8 cellular contexts compared by ENCODE assay signal in the genomic region with DNA sequence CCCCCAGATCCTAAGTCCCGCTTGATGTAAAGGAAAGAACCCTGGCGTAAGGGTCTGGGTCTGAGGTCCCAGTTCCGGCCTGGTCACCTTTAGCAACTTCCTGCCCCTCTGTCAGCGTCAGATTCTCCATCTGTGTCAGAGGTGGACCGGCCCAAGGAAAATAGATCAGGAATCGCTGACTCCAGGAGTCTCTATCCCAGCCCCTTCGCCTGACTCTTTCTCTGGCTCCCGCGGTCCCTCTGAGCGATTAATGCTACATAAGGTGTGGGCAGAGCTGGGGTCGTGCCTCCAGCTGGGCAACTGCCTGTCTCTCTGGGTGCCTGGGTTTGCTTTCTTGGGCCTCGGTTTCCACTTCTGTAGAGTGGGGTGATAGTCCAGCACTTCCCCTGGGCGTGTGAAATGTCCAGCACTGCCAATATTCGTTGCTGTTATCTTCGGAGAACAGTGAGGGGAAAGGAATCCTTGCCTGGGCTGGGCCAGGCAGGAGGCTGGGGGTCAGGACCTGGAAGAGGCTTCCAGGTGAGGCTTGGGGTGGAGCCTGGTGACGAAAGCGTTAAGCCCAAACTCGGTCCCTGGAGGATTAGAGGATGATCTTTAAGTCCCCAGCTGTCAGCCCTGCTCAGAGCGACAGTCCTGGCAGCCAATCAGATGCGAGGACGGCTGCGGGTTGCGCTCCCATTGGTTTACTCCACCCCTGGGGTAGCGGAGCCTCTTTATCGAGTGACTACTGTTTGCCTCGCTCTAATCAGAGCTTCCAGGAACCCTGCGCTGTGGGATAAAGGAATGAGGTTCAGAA. TPM values are rescaled to one million over a fixed set of nuclear protein-coding genes. Genes with fewer than 3 reads are reported as not detected.
DNase-seq lines count a peak whose midpoint lies in the region; ATAC-seq and TF ChIP-seq lines count a peak whose summit lies in the region.

No MANE protein-coding gene starts in this region.

- H3K9me3 Mint-ChIP-seq in activated naive CD4-positive, alpha-beta T cell treated with anti-CD3 and anti-CD28 coated beads, Interleukin-2, amount 50 U/mL, for 72 hours = no peaks in the 10 kb centered on the region
- peaks cover 6% of the 10 kb centered on the region for H3K9me3 Mint-ChIP-seq in glutamatergic neuron (ENCODE audit: unreplicated experiment)

- ATAC-seq in activated naive CD4-positive, alpha-beta T cell treated with anti-CD3 and anti-CD28 coated beads, Interleukin-2, amount 50 U/mL, for 72 hours = peak; percentile 69 to 71

- 2% methylated on average over 22 of the region's 27 CpGs for WGBS in suprapubic skin

- no peaks in the 10 kb centered on the region for H3K79me2 ChIP-seq in osteoblast (ENCODE audit: insufficient read depth, low read length)

- peaks cover 29% of the 10 kb centered on the region for H3K36me3 ChIP-seq in osteoblast (ENCODE audit: insufficient read depth, low read length)
- peaks cover 19% of the 10 kb centered on the region for H3K36me3 ChIP-seq in suprapubic skin

- peak overlapping the region; percentile 80 for H3K4me2 ChIP-seq in osteoblast (ENCODE audit: insufficient read depth, low read length)

- H2AFZ ChIP-seq in osteoblast (ENCODE audit: low read length) = peak overlapping the region; percentile 41

- H3K4me1 ChIP-seq in osteoblast (ENCODE audit: insufficient read depth, low read length) = peaks cover 42% of the 10 kb centered on the region
- H3K4me1 ChIP-seq in suprapubic skin = peaks cover 60% of the 10 kb centered on the region

- peak overlapping the region; percentile 24 for H3K27ac ChIP-seq in osteoblast (ENCODE audit: low read depth, low read length)
- H3K27ac ChIP-seq in suprapubic skin = peak overlapping the region; percentile 69

- H3K27me3 ChIP-seq in osteoblast (ENCODE audit: insufficient read depth, low read length) (no peaks in the 10 kb centered on the region), suprapubic skin (no peaks in the 10 kb centered on the region)

- peak overlapping the region; percentile 68 for H3K4me3 ChIP-seq in osteoblast (ENCODE audit: insufficient read depth, low read length)
- H3K4me3 ChIP-seq in suprapubic skin = peak overlapping the region; percentile 54

- no peak for TF ChIP-seq EP300 in suprapubic skin (IDR thresholded peaks at IDR 0.05)

- TF ChIP-seq POLR2A in suprapubic skin (IDR thresholded peaks at IDR 0.05) = no peak

- H3K9me3 ChIP-seq in osteoblast (ENCODE audit: low read depth, low read length) (no peaks in the 10 kb centered on the region), suprapubic skin (no peaks in the 10 kb centered on the region)

- TF ChIP-seq CTCF in glutamatergic neuron (IDR thresholded peaks at IDR 0.05; ENCODE audit: partially characterized antibody, unreplicated experiment) = no peak
- TF ChIP-seq CTCF in osteoblast (IDR thresholded peaks at IDR 0.05; ENCODE audit: extremely low read depth, low read depth, low read length) = no peak
- no peak for TF ChIP-seq CTCF in suprapubic skin (IDR thresholded peaks at IDR 0.05)

- peak overlapping the region in 1 of 2 donors; percentile 87 for H3K27ac Mint-ChIP-seq in activated naive CD4-positive, alpha-beta T cell treated with anti-CD3 and anti-CD28 coated beads, Interleukin-2, amount 50 U/mL, for 72 hours
- peak overlapping the region; percentile 91 for H3K27ac Mint-ChIP-seq in glutamatergic neuron (ENCODE audit: unreplicated experiment)

- DNase-seq in DMS114 treated with DMSO at 0.1 percent for 48 hours (lab: John Stamatoyannopoulos, UW; ENCODE audit: unreplicated experiment) (peak; percentile 54), HCEC 1CT (peak; percentile 89), NCI-H1092 (lab: John Stamatoyannopoulos, UW) (peak; percentile 63), SKM-1 treated with dmso at 0.1 percent for 144 hours (lab: John Stamatoyannopoulos, UW; ENCODE audit: unreplicated experiment) (peak; percentile 60), glutamatergic neuron (peak; percentile 93), osteoblast (ENCODE audit: insufficient read length, low spot score, missing footprints) (peak; percentile 100), suprapubic skin (ENCODE audit: low spot score in 2 of 2) (peak; percentile 91 to 95)
- DNase-seq in activated naive CD4-positive, alpha-beta T cell treated with anti-CD3 and anti-CD28 coated beads, Interleukin-2, amount 50 U/mL, for 72 hours (ENCODE audit: low spot score in 2 of 2) = peak; percentile 90 to 93

- H3K27me3 Mint-ChIP-seq in glutamatergic neuron (ENCODE audit: unreplicated experiment) = peaks cover 6% of the 10 kb centered on the region

- peaks cover 8 to 32% of the 10 kb centered on the region in 2 donors for H3K36me3 Mint-ChIP-seq in activated naive CD4-positive, alpha-beta T cell treated with anti-CD3 and anti-CD28 coated beads, Interleukin-2, amount 50 U/mL, for 72 hours
- H3K36me3 Mint-ChIP-seq in glutamatergic neuron (ENCODE audit: unreplicated experiment) = no peaks in the 10 kb centered on the region

- peaks cover 3% of the 10 kb centered on the region for H3K4me1 Mint-ChIP-seq in glutamatergic neuron (ENCODE audit: low read depth, unreplicated experiment)

- peaks cover 25% of the 10 kb centered on the region for H4K20me1 ChIP-seq in osteoblast (ENCODE audit: insufficient read depth, low read length)

- H3K4me3 Mint-ChIP-seq in glutamatergic neuron (ENCODE audit: unreplicated experiment) = peak overlapping the region; percentile 96

RNA-seq across cellular contexts. Expression of a gene that starts 0.8 kb away (rescaled TPM):
- total RNA-seq in activated naive CD4-positive, alpha-beta T cell treated with anti-CD3 and anti-CD28 coated beads, Interleukin-2, amount 50 U/mL, for 72 hours = 100 to 1,000 TPM in 1 of 2 donors, 10 to 100 TPM in 1; 17.8 to 105 TPM
- total RNA-seq in glutamatergic neuron (ENCODE audit: unreplicated experiment) = 110 TPM
- total RNA-seq in osteoblast = 33.3 and 43.0 TPM in 2 replicates
- 10 to 100 TPM; 29.8 to 97.6 (median 47.5) TPM for total RNA-seq in suprapubic skin

RNA-seq across cellular contexts. Expression of a gene that starts 14.3 kb away (rescaled TPM):
- total RNA-seq in activated naive CD4-positive, alpha-beta T cell treated with anti-CD3 and anti-CD28 coated beads, Interleukin-2, amount 50 U/mL, for 72 hours = 100 to 1,000 TPM; 187 to 254 TPM
- total RNA-seq in glutamatergic neuron (ENCODE audit: unreplicated experiment) (117 TPM), osteoblast (537 and 594 TPM in 2 replicates), suprapubic skin (10 to 100 TPM; 44.0 to 75.1 (median 68.4) TPM)

RNA-seq across cellular contexts. Expression of a gene that starts 19.4 kb away (rescaled TPM):
- not detected for total RNA-seq in activated naive CD4-positive, alpha-beta T cell treated with anti-CD3 and anti-CD28 coated beads, Interleukin-2, amount 50 U/mL, for 72 hours
- total RNA-seq in glutamatergic neuron (ENCODE audit: unreplicated experiment) (not detected), osteoblast (not detected in 2 replicates), suprapubic skin (not detected)

RNA-seq across cellular contexts. Expression of a gene that starts 19.8 kb away (rescaled TPM):
- total RNA-seq in activated naive CD4-positive, alpha-beta T cell treated with anti-CD3 and anti-CD28 coated beads, Interleukin-2, amount 50 U/mL, for 72 hours = 100 to 1,000 TPM; 104 to 156 TPM
- total RNA-seq in glutamatergic neuron (ENCODE audit: unreplicated experiment) (222 TPM), osteoblast (74.0 and 84.0 TPM in 2 replicates), suprapubic skin (100 to 1,000 TPM; 165 to 349 (median 243) TPM)

RNA-seq across cellular contexts. Expression of a gene that starts 26.3 kb away (rescaled TPM):
- 100 to 1,000 TPM; 171 to 174 TPM for total RNA-seq in activated naive CD4-positive, alpha-beta T cell treated with anti-CD3 and anti-CD28 coated beads, Interleukin-2, amount 50 U/mL, for 72 hours
- total RNA-seq in glutamatergic neuron (ENCODE audit: unreplicated experiment) = 1.7 TPM
- total RNA-seq in osteoblast = 0.59 and 0.72 TPM in 2 replicates
- 10 to 100 TPM; 11.5 to 13.4 (median 12.6) TPM for total RNA-seq in suprapubic skin

Comparison
In these comparisons a context has a peak if more than half of its experiments do, and no peak if none do; other contexts are left out.
1. Peak in every context shown above with its lines: DNase-seq, ATAC-seq, H3K4me3 ChIP-seq and H3K27ac ChIP-seq.